Comparison of ENCODE assay signal across 26 cellular contexts in genomic region chr1:150791587-150791986, GRCh38. TPM values are rescaled to one million over a fixed set of nuclear protein-coding genes. Genes with fewer than 3 reads are reported as not detected.
DNase-seq lines count a peak whose midpoint lies in the region; ATAC-seq and TF ChIP-seq lines count a peak whose summit lies in the region.
"Had no signal": no experiment of that assay in that cellular context is flagged by ENCODE, and none has a peak within 500 bp of the region (broad histone marks: within the 10 kb centered on the region; RNA-seq: fewer than 3 reads in every experiment).

No MANE protein-coding gene starts in this region.

- TF ChIP-seq CTCF in left ventricle myocardium inferior (IDR thresholded peaks at IDR 0.05; ENCODE audit: borderline replicate concordance) = no peak
- no peak for TF ChIP-seq CTCF in left lung (IDR thresholded peaks at IDR 0.05)
- TF ChIP-seq CTCF in smooth muscle cell (IDR thresholded peaks at IDR 0.05; ENCODE audit: borderline replicate concordance, insufficient read depth, poor library complexity, severe bottlenecking) = no peak

- no peaks in the 10 kb centered on the region for H3F3A ChIP-seq in smooth muscle cell (ENCODE audit: low read depth)

- ATAC-seq in Right ventricle myocardium inferior = peak; percentile 52
- ATAC-seq in left lung = peak; percentile 62
- ATAC-seq in sciatic nerve = peak; percentile 59
- ATAC-seq: activated CD8-positive, alpha-beta T cell treated with anti-CD3 and anti-CD28 coated beads, Interleukin-2, amount 10 ng/mL, durations not matched to agents 7 days and 5 days; body of pancreas had no signal

- H3K4me3 ChIP-seq in left ventricle myocardium inferior (no peak overlapping the region), left lung (no peak overlapping the region), smooth muscle cell (no peak overlapping the region)
- H3K4me3 ChIP-seq: adrenal gland, body of pancreas, dorsolateral prefrontal cortex, hepatocyte, skin epidermis, thoracic aorta had no signal

- H3K79me2 ChIP-seq in smooth muscle cell (ENCODE audit: low read depth) = no peaks in the 10 kb centered on the region
- H3K79me2 ChIP-seq: hepatocyte had no signal

- no peak overlapping the region for H2AFZ ChIP-seq in smooth muscle cell (ENCODE audit: low read depth)
- H2AFZ ChIP-seq: hepatocyte had no signal

- no peak overlapping the region for H3K9ac ChIP-seq in smooth muscle cell (ENCODE audit: low read depth)

- H3K4me1 ChIP-seq in left ventricle myocardium inferior (no peaks in the 10 kb centered on the region), left lung (peaks cover 0 to 67% of the 10 kb centered on the region in 2 donors), smooth muscle cell (ENCODE audit: low read depth) (no peaks in the 10 kb centered on the region)
- H3K4me1 ChIP-seq: body of pancreas had no signal

- H3K4me2 ChIP-seq in smooth muscle cell = no peak overlapping the region
- H3K4me2 ChIP-seq: hepatocyte had no signal

- H3K27me3 ChIP-seq in left ventricle myocardium inferior (ENCODE audit: low read depth) (no peaks in the 10 kb centered on the region), left lung (no peaks in the 10 kb centered on the region), smooth muscle cell (ENCODE audit: low read depth) (no peaks in the 10 kb centered on the region)
- H3K27me3 ChIP-seq: adrenal gland, body of pancreas, dorsolateral prefrontal cortex, hepatocyte had no signal

- intact Hi-C loops in Right ventricle myocardium inferior (cut with DNase I) (no loop called here), left ventricle myocardium inferior (cut with micrococcal nuclease) (no loop called here), left lung (cut with DNase I) (no loop called here), sciatic nerve (cut with DNase I) (no loop called here)

- H3K27ac ChIP-seq in left ventricle myocardium inferior (replicated peaks) (no peak overlapping the region), left lung (peak overlapping the region in 1 of 2 donors; percentile 75), smooth muscle cell (ENCODE audit: low read depth) (no peak overlapping the region)
- H3K27ac ChIP-seq: adrenal gland, body of pancreas, dorsolateral prefrontal cortex, hepatocyte, thoracic aorta had no signal

- WGBS in smooth muscle cell (ENCODE audit: low lambda C conversion rate) = 98% methylated on average over 4 of the region's 4 CpGs

- peaks cover 19% of the 10 kb centered on the region for H3K36me3 ChIP-seq in left ventricle myocardium inferior
- peaks cover 0 to 19% of the 10 kb centered on the region in 2 donors for H3K36me3 ChIP-seq in left lung
- H3K36me3 ChIP-seq in smooth muscle cell (ENCODE audit: low read depth) = no peaks in the 10 kb centered on the region
- H3K36me3 ChIP-seq: thoracic aorta had no signal

- H4K20me1 ChIP-seq in smooth muscle cell (ENCODE audit: low read depth) = no peaks in the 10 kb centered on the region

- no peak for DNase-seq in Right ventricle myocardium inferior (ENCODE audit: missing footprints)
- DNase-seq in left ventricle myocardium inferior = no peak
- peak; percentile 76 for DNase-seq in SKM-1 (lab: John Stamatoyannopoulos, UW; ENCODE audit: unreplicated experiment)
- DNase-seq in left lung = no peak
- no peak for DNase-seq in sciatic nerve (ENCODE audit: low spot score)
- no peak for DNase-seq in cerebellum (ENCODE audit: low spot score)
- DNase-seq in SHP77 (lab: John Stamatoyannopoulos, UW) = no peak
- DNase-seq in smooth muscle cell (lab: John Stamatoyannopoulos, UW; ENCODE audit: unreplicated experiment) = no peak
- DNase-seq: activated CD4-positive, alpha-beta T cell treated with anti-CD3 and anti-CD28 coated beads for 1 hour; activated CD8-positive, alpha-beta T cell treated with anti-CD3 and anti-CD28 coated beads, Interleukin-2, amount 10 ng/mL, durations not matched to agents 7 days and 5 days; activated naive CD4-positive, alpha-beta T cell treated with anti-CD3 and anti-CD28 coated beads for 36 hours; adrenal gland; CD4-positive, alpha-beta memory T cell; dorsolateral prefrontal cortex; H9; mesenchymal stem cell; NCI-H1092 treated with DMSO at 0.1 percent for 48 hours; NCI-H187; NCI-H2171; nucleus accumbens; OCI-M1; stimulated activated CD8-positive, alpha-beta memory T cell treated with anti-CD3 and anti-CD28 coated beads, Interleukin-4, amount 100 ng/mL, for 48 hours had no signal

- H3K9me3 ChIP-seq in left ventricle myocardium inferior (replicated peaks) (no peaks in the 10 kb centered on the region), left lung (no peaks in the 10 kb centered on the region), smooth muscle cell (replicated peaks; ENCODE audit: low read depth) (no peaks in the 10 kb centered on the region)
- H3K9me3 ChIP-seq: adrenal gland, body of pancreas, thoracic aorta had no signal

RNA-seq across cellular contexts. Expression of gene CTSK, which starts 16.5 kb away (rescaled TPM):
- 6.2 TPM for total RNA-seq in Right ventricle myocardium inferior
- total RNA-seq in left ventricle myocardium inferior = 8.2 TPM
- 10 to 100 TPM; 19.9 to 54.5 TPM for total RNA-seq in left lung
- 101 TPM for total RNA-seq in sciatic nerve
- 8.4 TPM for total RNA-seq in cerebellum
- 12.2 and 14.6 TPM in 2 replicates for total RNA-seq in smooth muscle cell
- 11.5 and 12.4 TPM in 2 replicates for polyA plus RNA-seq in smooth muscle cell

RNA-seq across cellular contexts. Expression of gene CTSS, which starts 26.0 kb away (rescaled TPM):
- total RNA-seq in Right ventricle myocardium inferior (38.4 TPM), left ventricle myocardium inferior (27.5 TPM), left lung (100 to 1,000 TPM; 320 to 473 TPM), sciatic nerve (80.9 TPM), cerebellum (7.3 TPM), smooth muscle cell (1.0 and 2.8 TPM in 2 replicates)
- polyA plus RNA-seq in smooth muscle cell = 1.3 and 1.4 TPM in 2 replicates
- total RNA-seq: H9 had no signal
